10 cellular contexts compared by ENCODE assay signal in genomic region chr5:151233576-151234202, GRCh38. TPM values are rescaled to one million over a fixed set of nuclear protein-coding genes. Genes with fewer than 3 reads are reported as not detected.
A peak's percentile ranks its signal among the peaks of the same experiment; 100 is the strongest.
DNase-seq lines count a peak whose midpoint lies in the region; ATAC-seq and TF ChIP-seq lines count a peak whose summit lies in the region.
"Had no signal": no experiment of that assay in that cellular context is flagged by ENCODE, and none has a peak within 500 bp of the region (broad histone marks: within the 10 kb centered on the region; RNA-seq: fewer than 3 reads in every experiment).

No MANE protein-coding gene starts in this region.

- H3K4me2 ChIP-seq in SU-DHL-6 (ENCODE audit: low read depth, low read length, poor library complexity, severe bottlenecking) = peak overlapping the region; percentile 62

- no peaks in the 10 kb centered on the region for H3K79me2 ChIP-seq in SU-DHL-6 (ENCODE audit: insufficient read depth, low read length)

- peak overlapping the region; percentile 68 for H3K9ac ChIP-seq in SU-DHL-6 (ENCODE audit: low read length)

- no peak for TF ChIP-seq CTCF in GM10266 (IDR thresholded peaks at IDR 0.05; ENCODE audit: control insufficient read depth, insufficient read depth, low read depth, missing control alignments)
- no peak for TF ChIP-seq CTCF in SU-DHL-6 (IDR thresholded peaks at IDR 0.05; ENCODE audit: insufficient read depth, low read length, poor library complexity, severe bottlenecking)
- TF ChIP-seq CTCF in upper lobe of right lung (IDR thresholded peaks at IDR 0.05) = no peak

- peaks cover 71% of the 10 kb centered on the region for H3F3A ChIP-seq in SU-DHL-6 (ENCODE audit: insufficient read depth)

- ATAC-seq in GM19351 (IDR thresholded peaks at IDR 0.05; ENCODE audit: unreplicated experiment) = peak; percentile 59
- peak; percentile 56 for ATAC-seq in HG02943 (IDR thresholded peaks at IDR 0.05; ENCODE audit: low read depth, unreplicated experiment)
- ATAC-seq in upper lobe of right lung = no peak
- no peak for ATAC-seq in right cardiac atrium

- H3K9me2 ChIP-seq in SU-DHL-6 (replicated peaks; ENCODE audit: insufficient read depth, low read length) = no peaks in the 10 kb centered on the region

- no peaks in the 10 kb centered on the region for H4K20me1 ChIP-seq in SU-DHL-6 (ENCODE audit: low read depth, low read length)

- DNase-seq in GM10266 (ENCODE audit: extremely low spot score) = peak; percentile 57
- no peak for DNase-seq in NCI-H2081 (lab: John Stamatoyannopoulos, UW)
- DNase-seq in midbrain (lab: John Stamatoyannopoulos, UW) = no peak
- DNase-seq in upper lobe of right lung = no peak
- no peak for DNase-seq in right cardiac atrium
- DNase-seq: activated CD8-positive, alpha-beta memory T cell treated with anti-CD3 and anti-CD28 coated beads for 24 hours; stimulated activated CD4-positive, alpha-beta T cell treated with anti-CD3 and anti-CD28 coated beads, Interleukin-2, amount 100 ng/mL, for 24 hours had no signal

- H3K36me3 ChIP-seq in SU-DHL-6 (ENCODE audit: low read length) (no peaks in the 10 kb centered on the region), upper lobe of right lung (no peaks in the 10 kb centered on the region)

- H3K4me3 ChIP-seq in SU-DHL-6 (ENCODE audit: insufficient read depth, low read length, poor library complexity, severe bottlenecking) = peak overlapping the region; percentile 30
- H3K4me3 ChIP-seq in upper lobe of right lung = no peak overlapping the region
- no peak overlapping the region for H3K4me3 ChIP-seq in right cardiac atrium (ENCODE audit: low read length)

- H3K4me1 ChIP-seq in upper lobe of right lung = peaks cover 14% of the 10 kb centered on the region
- peaks cover 7% of the 10 kb centered on the region for H3K4me1 ChIP-seq in right cardiac atrium (ENCODE audit: control insufficient read depth, insufficient read depth, low read length)

- WGBS in right cardiac atrium = 81% methylated on average over 9 of the region's 9 CpGs

- no peaks in the 10 kb centered on the region for H3K27me3 ChIP-seq in SU-DHL-6 (ENCODE audit: low read length)
- H3K27me3 ChIP-seq in upper lobe of right lung = no peaks in the 10 kb centered on the region
- H3K27me3 ChIP-seq in right cardiac atrium (ENCODE audit: control insufficient read depth, insufficient read depth) = no peaks in the 10 kb centered on the region

- intact Hi-C loops in upper lobe of right lung (cut with DNase I) (loop anchor here (10.0 kb wide), 3 partner anchors 69 to 179 kb away; no protein-coding TSS in a partner anchor), right cardiac atrium (cut with DNase I) (loop anchor here in 3 of 4 donors (10.0 kb wide), 3 partner anchors 59 to 179 kb away; no protein-coding TSS in a partner anchor)

- peak overlapping the region; percentile 99 for H3K27ac ChIP-seq in SU-DHL-6 (ENCODE audit: low read depth, low read length)
- no peak overlapping the region for H3K27ac ChIP-seq in upper lobe of right lung
- no peak overlapping the region for H3K27ac ChIP-seq in right cardiac atrium (ENCODE audit: low read length)

- H2AFZ ChIP-seq in SU-DHL-6 (ENCODE audit: low read depth, low read length, severe bottlenecking) = no peak overlapping the region

- H3K9me3 ChIP-seq in SU-DHL-6 (ENCODE audit: insufficient read depth, low read length) = no peaks in the 10 kb centered on the region
- no peaks in the 10 kb centered on the region for H3K9me3 ChIP-seq in upper lobe of right lung
- H3K9me3 ChIP-seq in right cardiac atrium (ENCODE audit: control insufficient read depth, low read length) = no peaks in the 10 kb centered on the region

RNA-seq across cellular contexts. Expression of gene CCDC69, which starts 9.8 kb away (rescaled TPM):
- 81.9 TPM for total RNA-seq in upper lobe of right lung
- total RNA-seq in right cardiac atrium = 100 to 1,000 TPM; 167 to 194 (median 190) TPM
- 244 TPM for polyA plus RNA-seq in right cardiac atrium

RNA-seq across cellular contexts. Expression of gene GM2A, which starts 19.3 kb away (rescaled TPM):
- total RNA-seq in upper lobe of right lung = 104 TPM
- 10 to 100 TPM; 30.1 to 43.4 (median 35.3) TPM for total RNA-seq in right cardiac atrium
- 27.7 TPM for polyA plus RNA-seq in right cardiac atrium

Comparison
In these comparisons a context has a peak if more than half of its experiments do, and no peak if none do; other contexts are left out.
1. ATAC-seq: peak in GM19351 (single experiment) and HG02943 (single experiment); none in upper lobe of right lung (single experiment) and right cardiac atrium (0 of 2).